ENCODE assay signal across 8 cellular contexts in the genomic region with DNA sequence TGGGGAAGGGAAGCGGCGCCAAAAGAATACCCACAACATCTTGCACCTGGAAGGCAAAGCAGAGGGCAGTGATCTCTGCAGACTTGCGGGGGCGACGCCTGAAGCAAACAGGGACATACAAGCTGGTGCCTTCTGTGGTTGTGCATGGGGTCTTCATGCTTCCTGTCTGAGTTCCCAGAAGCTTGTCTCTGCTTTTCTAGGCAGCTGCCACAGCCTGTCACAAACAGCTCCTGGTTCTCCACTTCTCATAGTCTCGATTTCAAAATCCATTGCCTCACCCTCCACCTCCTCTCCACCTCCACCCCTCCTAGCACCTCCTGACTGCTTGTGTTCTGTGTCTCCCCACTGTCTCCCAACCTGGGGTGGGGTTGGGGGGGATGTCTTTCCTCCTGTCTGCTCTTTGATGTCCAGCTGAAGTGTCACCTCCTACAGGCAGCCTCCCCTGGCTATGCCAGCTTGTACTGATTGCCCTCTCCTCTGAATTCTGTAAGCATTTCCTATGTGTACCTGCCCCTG. TPM values are rescaled to one million over a fixed set of nuclear protein-coding genes. Genes with fewer than 3 reads are reported as not detected.
A peak's percentile ranks its signal among the peaks of the same experiment; 100 is the strongest.
DNase-seq lines count a peak whose midpoint lies in the region; ATAC-seq and TF ChIP-seq lines count a peak whose summit lies in the region.

No MANE protein-coding gene starts in this region.

- H3K9me3 Mint-ChIP-seq in activated T-cell treated with anti-CD3 and anti-CD28 coated beads, Interleukin-2, amount 50 U/mL, for 72 hours: no peaks in the 10 kb centered on the region

- peaks cover 54% of the 10 kb centered on the region for H3K4me1 ChIP-seq in Panc1 (ENCODE audit: control insufficient read depth, insufficient read depth, low read length)
- H3K4me1 ChIP-seq in thymus (ENCODE audit: control insufficient read depth, insufficient read depth, low read length): peaks cover 20% of the 10 kb centered on the region

- H3K9me3 ChIP-seq in Panc1 (ENCODE audit: control insufficient read depth, insufficient read depth, low read depth, low read length) (no peaks in the 10 kb centered on the region), iPS-18c (ENCODE audit: control insufficient read depth, insufficient read depth, low read length) (no peaks in the 10 kb centered on the region), thymus (ENCODE audit: control insufficient read depth) (no peaks in the 10 kb centered on the region)

- H3K36me3 ChIP-seq in Panc1 (ENCODE audit: control insufficient read depth, insufficient read depth, low read length) (no peaks in the 10 kb centered on the region), thymus (ENCODE audit: control insufficient read depth, insufficient read depth) (no peaks in the 10 kb centered on the region)

- no peak for DNase-seq in activated T-cell treated with anti-CD3 and anti-CD28 coated beads, Interleukin-2, amount 50 U/mL, for 72 hours
- DNase-seq in activated T-cell treated with anti-CD3 and anti-CD28 coated beads, Interleukin-2, amount 50 U/mL, for 1 hour: no peak
- DNase-seq in Panc1 (ENCODE audit: low read depth, low spot score) (no peak), NCI-H128 (lab: John Stamatoyannopoulos, UW; ENCODE audit: unreplicated experiment) (no peak)

- H3K36me3 Mint-ChIP-seq in activated T-cell treated with anti-CD3 and anti-CD28 coated beads, Interleukin-2, amount 50 U/mL, for 72 hours (ENCODE audit: insufficient read depth in 2 of 2): peaks cover 0 to 3% of the 10 kb centered on the region in 2 donors

- H3K4me1 Mint-ChIP-seq in activated T-cell treated with anti-CD3 and anti-CD28 coated beads, Interleukin-2, amount 50 U/mL, for 72 hours (ENCODE audit: low read depth): peaks cover 26% of the 10 kb centered on the region

- peak overlapping the region; percentile 35 to 51 for H3K4me3 ChIP-seq in Panc1 (ENCODE audit: low read depth in 2 of 2, low read length in 2 of 2)
- H3K4me3 ChIP-seq in iPS-18c (ENCODE audit: insufficient read depth, low read depth, low read length): peak overlapping the region; percentile 52
- peak overlapping the region; percentile 48 for H3K4me3 ChIP-seq in thymus (ENCODE audit: low read length)

- ATAC-seq in activated T-cell treated with anti-CD3 and anti-CD28 coated beads, Interleukin-2, amount 50 U/mL, for 72 hours (replicated peaks in 1 of 2): no peak
- ATAC-seq in Panc1: no peak
- no peak for ATAC-seq in HG02840 (IDR thresholded peaks at IDR 0.05; ENCODE audit: low FRiP score, unreplicated experiment)
- ATAC-seq in HG03565 (IDR thresholded peaks at IDR 0.05; ENCODE audit: unreplicated experiment): no peak

- BruUV-seq in Panc1 (replicated peaks; lab: Mats Ljungman, UMichigan): no TSS peak

- CTCF ChIA-PET in Panc1 (lab: Charles Lee): interaction anchor here (0.7 to 1.1 kb wide), 4 partner anchors 18 to 199 kb away, joined by 3 read pairs; no protein-coding TSS in a partner anchor

- H3K27me3 Mint-ChIP-seq in activated T-cell treated with anti-CD3 and anti-CD28 coated beads, Interleukin-2, amount 50 U/mL, for 72 hours (ENCODE audit: low read depth): peaks cover 53% of the 10 kb centered on the region

- peak overlapping the region; percentile 43 to 73 for H3K4me3 Mint-ChIP-seq in activated T-cell treated with anti-CD3 and anti-CD28 coated beads, Interleukin-2, amount 50 U/mL, for 72 hours

- no peak for TF ChIP-seq CTCF in Panc1 (IDR thresholded peaks at IDR 0.05)

- POLR2A ChIA-PET in Panc1 (lab: Charles Lee): interaction anchor here (0.6 to 0.7 kb wide), 3 partner anchors 92 to 428 kb away, joined by 3 to 6 read pairs (median 4); no protein-coding TSS in a partner anchor

- intact Hi-C loops in Panc1 (cut with micrococcal nuclease; ENCODE audit: unreplicated experiment): loop anchor here (5.0 kb wide), 1 partner anchor 84 kb away; no protein-coding TSS in a partner anchor

- WGBS in thymus: under 1% methylated on average over 6 of the region's 6 CpGs

- in situ Hi-C loops in Panc1 (cut with HindIII; ENCODE audit: low pct_unique_long_range_greater_than_20kb, low sequenced_read_pairs): loop anchor here (10.0 kb wide), 1 partner anchor 58 kb away; no protein-coding TSS in a partner anchor

- H3K27ac ChIP-seq in Panc1 (ENCODE audit: low read length) (peak overlapping the region; percentile 50), thymus (ENCODE audit: low read depth) (no peak overlapping the region)

- H3K27me3 ChIP-seq in Panc1 (ENCODE audit: control insufficient read depth, insufficient read depth, low read length) (no peaks in the 10 kb centered on the region), thymus (ENCODE audit: control insufficient read depth, insufficient read depth) (no peaks in the 10 kb centered on the region)

- no peak overlapping the region for H3K27ac Mint-ChIP-seq in activated T-cell treated with anti-CD3 and anti-CD28 coated beads, Interleukin-2, amount 50 U/mL, for 72 hours

RNA-seq across cellular contexts. Expression of a gene that starts 1.7 kb away (rescaled TPM):
- under 1 TPM in 1 of 2 donors, not detected in 1; 0.42 TPM for total RNA-seq in activated T-cell treated with anti-CD3 and anti-CD28 coated beads, Interleukin-2, amount 50 U/mL, for 72 hours
- total RNA-seq in Panc1 (2021; ENCODE audit: unreplicated experiment): 1.1 TPM
- polyA plus RNA-seq in Panc1 (2012; ENCODE audit: insufficient read length): 3.0 TPM
- 2.5 TPM for polyA plus RNA-seq in thymus

RNA-seq across cellular contexts. Expression of a gene that starts 28.8 kb away (rescaled TPM):
- total RNA-seq in activated T-cell treated with anti-CD3 and anti-CD28 coated beads, Interleukin-2, amount 50 U/mL, for 72 hours: 10 to 100 TPM; 48.9 to 49.1 TPM
- total RNA-seq in Panc1 (2021; ENCODE audit: unreplicated experiment): 70.6 TPM
- 12.9 TPM for polyA plus RNA-seq in Panc1 (2012; ENCODE audit: insufficient read length)
- polyA plus RNA-seq in thymus: 16.5 TPM
